ENCODE assay signal across 8 cellular contexts in genomic region chr19:50026550-50026906, GRCh38. TPM values are rescaled to one million over a fixed set of nuclear protein-coding genes. Genes with fewer than 3 reads are reported as not detected.
DNase-seq lines count a peak whose midpoint lies in the region; ATAC-seq and TF ChIP-seq lines count a peak whose summit lies in the region.

No MANE protein-coding gene starts in this region.

- peaks cover 44% of the 10 kb centered on the region for H3K79me2 ChIP-seq in fibroblast of lung (ENCODE audit: control insufficient read depth, insufficient read depth, low read length)

- H3K36me3 ChIP-seq in SJSA1 (peaks cover 20% of the 10 kb centered on the region), fibroblast of lung (ENCODE audit: control insufficient read depth, insufficient read depth, low read length) (peaks cover 4% of the 10 kb centered on the region), gastrocnemius medialis (peaks cover 0 to 11% of the 10 kb centered on the region in 2 donors)

- no peaks in the 10 kb centered on the region for H4K20me1 ChIP-seq in fibroblast of lung (ENCODE audit: control insufficient read depth, extremely low read depth, insufficient read depth, low read length)

- H3K4me3 ChIP-seq in GM12864 (ENCODE audit: low read depth, low read length) (peak overlapping the region; percentile 52), SJSA1 (peak overlapping the region; percentile 74), fibroblast of lung (replicated peaks in 1 of 4; ENCODE audit: control extremely low read depth in 1 of 4, insufficient read depth in 1 of 4, low read depth in 3 of 4, low read length in 4 of 4) (peak overlapping the region; percentile 9 to 91 (median 80)), gastrocnemius medialis (peak overlapping the region; percentile 76 to 99 (median 90))

- in situ Hi-C loops in gastrocnemius medialis (cut with MboI; ENCODE audit: low sequenced_read_pairs in 4 of 4), result no loop called here

- H3K9me3 ChIP-seq in SJSA1 (replicated peaks), result no peaks in the 10 kb centered on the region
- H3K9me3 ChIP-seq in fibroblast of lung (ENCODE audit: control insufficient read depth, insufficient read depth, low read depth, low read length), result no peaks in the 10 kb centered on the region
- no peaks in the 10 kb centered on the region for H3K9me3 ChIP-seq in gastrocnemius medialis

- intact Hi-C loops in gastrocnemius medialis (cut with DNase I; ENCODE audit: low total_unique reads), result loop anchor here (5.0 kb wide), 4 partner anchors 349 to 1341 kb away; partner anchors contain the start of genes ALDH16A1, CLDND2, ETFB and PIH1D1
- intact Hi-C loops in posterior cingulate gyrus (cut with DNase I), result no loop called here

- H3K4me2 ChIP-seq in fibroblast of lung (ENCODE audit: extremely low read depth, insufficient read depth, low read length), result peak overlapping the region; percentile 98

- H3K27me3 ChIP-seq in SJSA1 (replicated peaks) (no peaks in the 10 kb centered on the region), fibroblast of lung (ENCODE audit: control insufficient read depth, insufficient read depth, low read length) (no peaks in the 10 kb centered on the region), gastrocnemius medialis (no peaks in the 10 kb centered on the region)

- TF ChIP-seq CTCF in GM12864 (IDR thresholded peaks at IDR 0.05; ENCODE audit: low read depth, low read length, missing control alignments), result no peak
- no peak for TF ChIP-seq CTCF in fibroblast of lung (conservative IDR thresholded peaks at IDR 0.05 in 1 of 2, IDR thresholded peaks at IDR 0.05 in 1 of 2; ENCODE audit: low read depth in 1 of 2, low read length in 2 of 2)
- TF ChIP-seq CTCF in gastrocnemius medialis (IDR thresholded peaks at IDR 0.05 in 4 of 5, conservative IDR thresholded peaks at IDR 0.05 in 1 of 5), result no peak

- TF ChIP-seq POLR2A in gastrocnemius medialis (IDR thresholded peaks at IDR 0.05), result no peak

- H3K4me1 ChIP-seq in SJSA1 (replicated peaks) (peaks cover 8% of the 10 kb centered on the region), fibroblast of lung (ENCODE audit: control insufficient read depth, extremely low read depth, insufficient read depth, low read length) (no peaks in the 10 kb centered on the region), gastrocnemius medialis (peaks cover 24 to 27% of the 10 kb centered on the region in 2 donors)

- H3K27ac ChIP-seq in SJSA1, result no peak overlapping the region
- H3K27ac ChIP-seq in fibroblast of lung (ENCODE audit: insufficient read depth, low read length), result no peak overlapping the region
- peak overlapping the region in 1 of 4 donors; percentile 90 for H3K27ac ChIP-seq in gastrocnemius medialis

- ATAC-seq in gastrocnemius medialis, result no peak

- no peak overlapping the region for H2AFZ ChIP-seq in fibroblast of lung (ENCODE audit: low read length)

- no peak overlapping the region for H3K9ac ChIP-seq in fibroblast of lung (ENCODE audit: insufficient read depth, low read length)

- DNase-seq in GM12864 (ENCODE audit: low read depth) (no peak), SJSA1 (ENCODE audit: low read depth in 1 of 2, low spot score in 2 of 2) (no peak), fibroblast of lung (ENCODE audit: low read depth in 2 of 2) (no peak), gastrocnemius medialis (no peak), activated gamma-delta T cell (lab: John Stamatoyannopoulos, UW) (no peak), posterior cingulate gyrus (no peak), COR-L47 (lab: John Stamatoyannopoulos, UW) (no peak), HUDEP-2 (lab: John Stamatoyannopoulos, UW; ENCODE audit: unreplicated experiment in 76 of 76) (no peak)

RNA-seq across cellular contexts. Expression of gene ZNF473, which starts 0.7 kb away (rescaled TPM):
- total RNA-seq in SJSA1 (2014; rRNA removed; shearing (Covaris generic)), result 8.0 and 14.0 TPM in 2 replicates
- total RNA-seq in fibroblast of lung, result 5.9 and 6.4 TPM in 2 replicates
- 5.0 and 5.7 TPM in 2 replicates for polyA plus RNA-seq in fibroblast of lung
- 3.5 and 4.4 TPM in 2 replicates for polyA plus RNA-seq in fibroblast of lung (2012)
- polyA minus RNA-seq in fibroblast of lung (ENCODE audit: low replicate concordance), result 5.0 and 17.2 TPM in 2 replicates
- total RNA-seq in gastrocnemius medialis, result 10 to 100 TPM in 2 of 4 donors, 1 to 10 TPM in 2; 4.6 to 12.2 (median 10.1) TPM

RNA-seq across cellular contexts. Expression of gene VRK3, which starts 1.4 kb away (rescaled TPM):
- 13.9 and 33.2 TPM in 2 replicates for total RNA-seq in SJSA1 (2014; rRNA removed; shearing (Covaris generic))
- total RNA-seq in fibroblast of lung (21.3 and 26.9 TPM in 2 replicates), gastrocnemius medialis (10 to 100 TPM; 36.0 to 52.8 (median 39.9) TPM)
- polyA plus RNA-seq in fibroblast of lung, result 40.6 and 40.9 TPM in 2 replicates
- 25.9 and 29.3 TPM in 2 replicates for polyA plus RNA-seq in fibroblast of lung (2012)
- polyA minus RNA-seq in fibroblast of lung (ENCODE audit: low replicate concordance), result 15.3 and 38.0 TPM in 2 replicates
